In the genomic region with DNA sequence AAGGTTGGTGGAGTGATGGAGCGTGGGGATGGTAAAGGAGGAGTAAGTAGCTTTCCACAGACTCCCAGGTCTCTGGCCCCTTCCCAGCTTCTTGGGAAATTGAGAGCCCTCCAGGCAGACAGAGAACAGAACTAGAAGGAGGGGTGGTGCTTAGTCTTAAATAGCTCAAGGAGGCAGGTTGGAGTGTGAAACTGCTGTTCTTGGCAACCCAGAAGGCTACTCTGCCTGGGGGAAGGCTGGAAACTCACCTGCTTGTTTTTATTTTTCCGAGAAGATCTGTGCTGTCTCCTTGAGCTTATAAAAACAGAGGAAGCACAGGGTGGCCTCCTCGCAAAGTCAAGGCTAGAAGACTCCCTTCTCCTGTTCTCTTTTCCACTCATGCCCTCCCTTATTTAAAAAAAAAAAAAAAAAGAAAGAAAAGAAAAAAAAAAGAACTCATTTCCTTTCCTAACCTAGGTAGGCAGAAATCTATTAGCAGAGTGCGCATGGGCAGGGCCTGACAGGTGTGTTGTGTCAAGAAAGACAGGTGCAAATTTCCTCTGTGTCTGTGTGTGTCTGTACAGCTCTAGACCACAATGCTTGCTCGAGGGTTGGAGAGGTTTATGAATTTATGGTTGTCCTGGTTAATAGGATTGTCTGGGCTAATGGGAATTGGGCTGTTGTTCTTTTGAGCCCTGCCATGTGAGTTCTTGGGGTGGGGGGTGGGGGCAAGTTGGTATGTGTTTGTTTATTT, we compare ENCODE assay signal across 9 cellular contexts. TPM values are rescaled to one million over a fixed set of nuclear protein-coding genes. Genes with fewer than 3 reads are reported as not detected.
DNase-seq lines count a peak whose midpoint lies in the region; ATAC-seq and TF ChIP-seq lines count a peak whose summit lies in the region.
"Had no signal": no experiment of that assay in that cellular context is flagged by ENCODE, and none has a peak within 500 bp of the region (broad histone marks: within the 10 kb centered on the region; RNA-seq: fewer than 3 reads in every experiment).

No MANE protein-coding gene starts in this region.

- DNase-seq in HuH-7.5 (ENCODE audit: low spot score), result peak; percentile 23
- DNase-seq in NCI-H526 (lab: John Stamatoyannopoulos, UW), result peak; percentile 75 to 80
- DNase-seq in fibroblast of pulmonary artery (ENCODE audit: low read depth), result no peak
- no peak for DNase-seq in central memory CD4-positive, alpha-beta T cell
- DNase-seq in activated effector memory CD4-positive, alpha-beta T cell treated with Interleukin-2 at 50 U/mL for 16 hours, result no peak
- DNase-seq in sciatic nerve (ENCODE audit: low spot score), result no peak

- intact Hi-C loops in sciatic nerve (cut with DNase I), result no loop called here

- H3K27ac ChIP-seq in rectal smooth muscle tissue (ENCODE audit: low read depth, low read length), result no peak overlapping the region
- H3K27ac ChIP-seq: epithelial cell of prostate had no signal

- H3K27me3 ChIP-seq in rectal smooth muscle tissue (ENCODE audit: control insufficient read depth, insufficient read depth, low read length), result peaks cover 12% of the 10 kb centered on the region

- no peak overlapping the region for H3K9ac ChIP-seq in rectal smooth muscle tissue (ENCODE audit: low read length)

- ATAC-seq in HG02970 (IDR thresholded peaks at IDR 0.05; ENCODE audit: low FRiP score, unreplicated experiment) (no peak), sciatic nerve (no peak)

- H3K4me3 ChIP-seq in fibroblast of pulmonary artery (replicated peaks; ENCODE audit: low read depth, low read length) (peak overlapping the region; percentile 64), rectal smooth muscle tissue (ENCODE audit: low read length) (peak overlapping the region; percentile 87)

- no peaks in the 10 kb centered on the region for H3K36me3 ChIP-seq in rectal smooth muscle tissue (ENCODE audit: control insufficient read depth, insufficient read depth, low read length)

- H3K4me1 ChIP-seq in rectal smooth muscle tissue (ENCODE audit: control insufficient read depth, insufficient read depth, low read length), result no peaks in the 10 kb centered on the region

- no peak for TF ChIP-seq CTCF in fibroblast of pulmonary artery (IDR thresholded peaks at IDR 0.05; ENCODE audit: low read length, missing control alignments)

RNA-seq across cellular contexts. Expression of a gene that starts 2.1 kb away (rescaled TPM):
- total RNA-seq in sciatic nerve, result 2.8 TPM

Comparison
In these comparisons a context has a peak if more than half of its experiments do, and no peak if none do; other contexts are left out.
1. DNase-seq: peak in HuH-7.5 (single experiment) and NCI-H526 (2 of 2); none in fibroblast of pulmonary artery (single experiment), central memory CD4-positive, alpha-beta T cell (single experiment), activated effector memory CD4-positive, alpha-beta T cell treated with Interleukin-2 at 50 U/mL for 16 hours (single experiment) and sciatic nerve (single experiment).